In genomic region chr6:132798820-132799538, GRCh38 we compare ENCODE assay signal across 8 cellular contexts. TPM values are rescaled to one million over a fixed set of nuclear protein-coding genes. Genes with fewer than 3 reads are reported as not detected.
DNase-seq lines count a peak whose midpoint lies in the region; ATAC-seq and TF ChIP-seq lines count a peak whose summit lies in the region.

No MANE protein-coding gene starts in this region.

- H3K4me1 Mint-ChIP-seq in activated naive CD4-positive, alpha-beta T cell treated with anti-CD3 and anti-CD28 coated beads for 36 hours (ENCODE audit: low read depth), result peaks cover 18% of the 10 kb centered on the region

- H3K4me3 Mint-ChIP-seq in activated naive CD4-positive, alpha-beta T cell treated with anti-CD3 and anti-CD28 coated beads for 36 hours, result no peak overlapping the region

- TF ChIP-seq EP300 in Ishikawa (IDR thresholded peaks at IDR 0.05; ENCODE audit: borderline replicate concordance), result no peak

- no peaks in the 10 kb centered on the region for H3K9me3 Mint-ChIP-seq in activated naive CD4-positive, alpha-beta T cell treated with anti-CD3 and anti-CD28 coated beads for 36 hours

- TF ChIP-seq RAD21 in Ishikawa (IDR thresholded peaks at IDR 0.05; ENCODE audit: low read depth), result peak; percentile 59

- no peaks in the 10 kb centered on the region for H3K27me3 Mint-ChIP-seq in activated naive CD4-positive, alpha-beta T cell treated with anti-CD3 and anti-CD28 coated beads for 36 hours (ENCODE audit: low read depth)

- H3K4me1 ChIP-seq in uterus, result peaks cover 0 to 5% of the 10 kb centered on the region in 2 donors

- intact Hi-C loops in activated naive CD4-positive, alpha-beta T cell treated with anti-CD3 and anti-CD28 coated beads for 36 hours (cut with micrococcal nuclease), result loop anchor here (1.0 to 10.0 kb wide), 6 partner anchors 10 to 1726 kb away; partner anchors contain the start of gene RPS12
- intact Hi-C loops in head of caudate nucleus (cut with DNase I), result no loop called here
- intact Hi-C loops in uterus (cut with DNase I; ENCODE audit: low total_unique reads), result no loop called here

- ATAC-seq in GM21723 (IDR thresholded peaks at IDR 0.05; ENCODE audit: unreplicated experiment), result peak; percentile 83
- peak; percentile 88 for ATAC-seq in omental fat pad (ENCODE audit: low FRiP score)

- TF ChIP-seq POLR2A in uterus (IDR thresholded peaks at IDR 0.05), result no peak

- peak overlapping the region; percentile 71 to 78 for H3K27ac ChIP-seq in uterus

- DNase-seq in ELR (ENCODE audit: low read depth) (peak; percentile 81), SHP77 treated with DMSO at 0.1 percent for 48 hours (lab: John Stamatoyannopoulos, UW) (peak; percentile 62), head of caudate nucleus (peak; percentile 54 to 88 (median 72)), omental fat pad (ENCODE audit: low spot score) (no peak), uterus (peak; percentile 53 to 61)
- peak; percentile 85 for DNase-seq in activated naive CD4-positive, alpha-beta T cell treated with anti-CD3 and anti-CD28 coated beads for 36 hours

- H3K9me3 ChIP-seq in uterus, result no peaks in the 10 kb centered on the region

- peak overlapping the region; percentile 69 to 76 for H3K4me3 ChIP-seq in uterus

- H3K36me3 Mint-ChIP-seq in activated naive CD4-positive, alpha-beta T cell treated with anti-CD3 and anti-CD28 coated beads for 36 hours (ENCODE audit: low read depth), result peaks cover 4% of the 10 kb centered on the region

- H3K27me3 ChIP-seq in uterus, result no peaks in the 10 kb centered on the region

- no peaks in the 10 kb centered on the region for H3K36me3 ChIP-seq in uterus

- TF ChIP-seq CTCF in omental fat pad (IDR thresholded peaks at IDR 0.05), result no peak
- TF ChIP-seq CTCF in uterus (IDR thresholded peaks at IDR 0.05), result peak; percentile 48 to 70 (median 54)

- CTCF ChIA-PET in activated naive CD4-positive, alpha-beta T cell treated with anti-CD3 and anti-CD28 coated beads for 36 hours (lab: Charles Lee), result interaction anchor here (0.6 to 2.9 kb wide), 22 partner anchors 8 to 286 kb away, joined by 3 to 21 read pairs (median 5); partner anchors contain the start of gene RPS12

- no peak overlapping the region for H3K27ac Mint-ChIP-seq in activated naive CD4-positive, alpha-beta T cell treated with anti-CD3 and anti-CD28 coated beads for 36 hours

TF ChIP-seq in Ishikawa, 13 proteins besides CTCF, POLR2A, EP300 and RAD21:
- TF ChIP-seq NFIC (IDR thresholded peaks at IDR 0.05) (no peak), YY1 (IDR thresholded peaks at IDR 0.05; ENCODE audit: low read depth) (peak; percentile 50; the same call in 1 of the 2 replicates), MAX (IDR thresholded peaks at IDR 0.05) (peak; percentile 66)

RNA-seq across cellular contexts. Expression of gene SLC18B1, which starts 0.5 kb away (rescaled TPM):
- 1 to 10 TPM; 5.1 to 6.1 TPM for total RNA-seq in activated naive CD4-positive, alpha-beta T cell treated with anti-CD3 and anti-CD28 coated beads for 36 hours
- total RNA-seq in omental fat pad, result 10 to 100 TPM; 10.8 to 20.2 (median 17.2) TPM
- total RNA-seq in uterus, result 10 to 100 TPM in 1 of 4 donors, 1 to 10 TPM in 2, under 1 TPM in 1; 0.51 to 38.7 (median 8.0) TPM

RNA-seq across cellular contexts. Expression of gene RPS12, which starts 15.4 kb away (rescaled TPM):
- total RNA-seq in activated naive CD4-positive, alpha-beta T cell treated with anti-CD3 and anti-CD28 coated beads for 36 hours, result 1,000 to 10,000 TPM; 2,152 to 2,208 TPM
- total RNA-seq in omental fat pad, result 1,000 to 10,000 TPM; 1,604 to 2,733 (median 2,024) TPM
- total RNA-seq in uterus, result 1,000 to 10,000 TPM in 3 of 4 donors, 100 to 1,000 TPM in 1; 875 to 4,841 (median 1,355) TPM

RNA-seq across cellular contexts. Expression of gene VNN2, which starts 41.3 kb away (rescaled TPM):
- 1 to 10 TPM; 7.3 to 7.8 TPM for total RNA-seq in activated naive CD4-positive, alpha-beta T cell treated with anti-CD3 and anti-CD28 coated beads for 36 hours
- total RNA-seq in omental fat pad (10 to 100 TPM in 3 of 4 donors, 1 to 10 TPM in 1; 4.7 to 66.0 (median 22.5) TPM), uterus (10 to 100 TPM in 1 of 4 donors, 1 to 10 TPM in 3; 1.5 to 40.9 (median 2.7) TPM)

Comparison
In these comparisons a context has a peak if more than half of its experiments do, and no peak if none do; other contexts are left out.
1. CTCF ChIP-seq: peak in uterus (4 of 4); none in omental fat pad (0 of 3).